ENCODE assay signal across 7 cellular contexts in the genomic region with DNA sequence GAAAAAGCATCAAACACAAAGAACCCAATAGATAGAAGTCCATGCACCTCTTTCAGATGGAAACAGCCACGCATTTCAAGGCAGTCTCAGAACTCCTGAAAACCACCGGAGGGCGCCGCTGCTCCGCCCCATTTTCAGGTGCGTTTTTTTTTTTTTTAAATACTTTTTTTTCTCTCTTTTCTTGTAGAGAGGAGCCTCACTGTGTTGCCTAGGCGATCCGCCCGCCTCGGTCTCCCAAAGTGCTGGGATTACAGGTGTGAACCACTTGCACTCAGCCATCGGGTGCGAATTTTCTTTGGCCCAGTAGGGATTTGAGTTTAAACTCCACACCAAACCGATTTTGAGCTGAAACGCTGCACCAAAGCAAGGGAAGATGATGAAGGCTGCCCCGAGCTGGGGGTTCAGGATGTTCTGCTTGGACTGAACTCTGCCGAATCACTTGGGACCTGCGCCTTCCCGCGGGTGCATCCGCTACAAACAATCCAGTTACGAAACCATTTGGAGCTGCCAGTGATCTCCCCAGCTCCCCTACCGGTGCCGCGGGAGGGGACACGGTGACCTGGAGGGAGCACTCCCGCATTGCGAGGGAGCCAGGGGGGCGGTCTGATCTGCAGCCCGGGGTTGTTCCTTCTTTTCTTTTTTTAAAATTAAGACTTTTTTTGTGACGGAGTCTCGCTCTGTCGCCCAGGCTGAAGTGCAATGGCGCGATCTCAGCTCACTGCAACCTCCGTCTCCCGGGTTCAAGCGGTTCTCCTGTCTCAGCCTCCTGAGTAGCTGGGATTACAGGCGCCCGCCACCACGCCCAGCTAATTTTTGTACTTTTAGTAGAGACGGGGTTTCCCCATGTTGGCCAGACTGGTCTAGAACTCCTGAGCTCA. TPM values are rescaled to one million over a fixed set of nuclear protein-coding genes. Genes with fewer than 3 reads are reported as not detected.
DNase-seq lines count a peak whose midpoint lies in the region; ATAC-seq and TF ChIP-seq lines count a peak whose summit lies in the region.

No MANE protein-coding gene starts in this region.

- TF ChIP-seq CTCF in GM12873 (IDR thresholded peaks at IDR 0.05; ENCODE audit: insufficient read depth, low read depth, low read length, missing control alignments), result peak; percentile 69
- TF ChIP-seq CTCF in epithelial cell of esophagus (IDR thresholded peaks at IDR 0.05; ENCODE audit: insufficient read depth, low read depth, low read length, missing control alignments), result peak; percentile 82

- peak; percentile 69 for DNase-seq in NCI-H748 (lab: John Stamatoyannopoulos, UW; ENCODE audit: unreplicated experiment)
- peak; percentile 7 for DNase-seq in activated CD8-positive, alpha-beta memory T cell treated with anti-CD3 and anti-CD28 coated beads, Interleukin-2, amount 50 U/mL, for 24 hours (ENCODE audit: extremely low read depth)
- peak; percentile 81 for DNase-seq in epithelial cell of esophagus (ENCODE audit: low read depth)
- DNase-seq in mucosa of gallbladder (ENCODE audit: low spot score), result peak; percentile 66
- peak; percentile 49 to 78 (median 64) for DNase-seq in stimulated activated naive CD4-positive, alpha-beta T cell (lab: John Stamatoyannopoulos, UW)

- peak; percentile 64 for ATAC-seq in HG03108 (IDR thresholded peaks at IDR 0.05; ENCODE audit: unreplicated experiment)

- peak overlapping the region; percentile 73 for H3K4me3 ChIP-seq in epithelial cell of esophagus (ENCODE audit: low read length)

RNA-seq across cellular contexts. Expression of gene PTGR1, which starts 1.4 kb away (rescaled TPM):
- 276 TPM for total RNA-seq in mucosa of gallbladder

RNA-seq across cellular contexts. Expression of gene DNAJC25, which starts 33.0 kb away (rescaled TPM):
- 6.5 TPM for total RNA-seq in mucosa of gallbladder

Comparison
In these comparisons a context has a peak if more than half of its experiments do, and no peak if none do; other contexts are left out.
1. Peak in every context shown above with its lines: DNase-seq, ATAC-seq and H3K4me3 ChIP-seq.
2. DNase-seq: peak in every context shown above with its lines; median percentile 81 in epithelial cell of esophagus; 69 in NCI-H748; 66 in mucosa of gallbladder; 64 in stimulated activated naive CD4-positive, alpha-beta T cell; 7 in activated CD8-positive, alpha-beta memory T cell treated with anti-CD3 and anti-CD28 coated beads, Interleukin-2, amount 50 U/mL, for 24 hours.